ENCODE assay signal across 1 cellular context in genomic region chrX:270848-271367, GRCh38.
TF ChIP-seq lines count a peak whose summit lies in the region.

No MANE protein-coding gene starts in this region.

TF ChIP-seq in HepG2, 621 proteins besides CTCF, POLR2A, EP300 and RAD21 (continued from another document and continues in another):
- TF ChIP-seq ZNF142 (CRISPR knock-in tag; IDR thresholded peaks at IDR 0.05) (no peak), CCDC6 (CRISPR knock-in tag; IDR thresholded peaks at IDR 0.05) (no peak), KDM5A (IDR thresholded peaks at IDR 0.05; ENCODE audit: borderline replicate concordance, low read length) (no peak), PHF8 (CRISPR knock-in tag; IDR thresholded peaks at IDR 0.05) (no peak), ZNF20 (CRISPR knock-in tag; IDR thresholded peaks at IDR 0.05) (no peak), GFI1 (CRISPR knock-in tag; IDR thresholded peaks at IDR 0.05; ENCODE audit: borderline replicate concordance) (no peak), ERF (CRISPR knock-in tag; IDR thresholded peaks at IDR 0.05) (0 out of 2 replicates have a peak, but pooled peaks have one; percentile 43), KLF13 (CRISPR knock-in tag; IDR thresholded peaks at IDR 0.05) (no peak), FOXM1 (CRISPR knock-in tag; IDR thresholded peaks at IDR 0.05) (no peak), WIZ (CRISPR knock-in tag; IDR thresholded peaks at IDR 0.05) (no peak), NFRKB (IDR thresholded peaks at IDR 0.05) (no peak), TBX2 (CRISPR knock-in tag; IDR thresholded peaks at IDR 0.05; ENCODE audit: borderline replicate concordance) (peak; percentile 53; the same call in 1 of the 2 replicates), SOX5 (CRISPR knock-in tag; IDR thresholded peaks at IDR 0.05; ENCODE audit: borderline replicate concordance) (peak; percentile 19; the same call in 1 of the 2 replicates), ZNF709 (CRISPR knock-in tag; IDR thresholded peaks at IDR 0.05) (peak; percentile 71; the same call in 1 of the 2 replicates), ZNF18 (CRISPR knock-in tag; IDR thresholded peaks at IDR 0.05; ENCODE audit: insufficient replicate concordance) (peak; percentile 100), ZNF234 (CRISPR knock-in tag; conservative IDR thresholded peaks at IDR 0.05) (no peak), ZKSCAN8 (CRISPR knock-in tag; IDR thresholded peaks at IDR 0.05; ENCODE audit: borderline replicate concordance) (0 out of 2 replicates have a peak, but pooled peaks have one; percentile 35), GLI4 (CRISPR knock-in tag; IDR thresholded peaks at IDR 0.05; ENCODE audit: borderline replicate concordance) (no peak), ZFP37 (CRISPR knock-in tag; IDR thresholded peaks at IDR 0.05; ENCODE audit: borderline replicate concordance) (no peak), POGZ (CRISPR knock-in tag; IDR thresholded peaks at IDR 0.05) (peak; percentile 48; the same call in 1 of the 2 replicates), ZNF772 (CRISPR knock-in tag; IDR thresholded peaks at IDR 0.05) (no peak), ARID3A (IDR thresholded peaks at IDR 0.05; ENCODE audit: low read depth, low read length) (no peak), HOXA5 (CRISPR knock-in tag; IDR thresholded peaks at IDR 0.05) (no peak), HIC2 (CRISPR knock-in tag; IDR thresholded peaks at IDR 0.05; ENCODE audit: low read depth) (peak; percentile 81; the same call in 1 of the 2 replicates), PRDM10 (CRISPR knock-in tag; IDR thresholded peaks at IDR 0.05; ENCODE audit: low read depth) (no peak), ZNF784 (CRISPR knock-in tag; IDR thresholded peaks at IDR 0.05; ENCODE audit: borderline replicate concordance) (no peak), ZNF317 (CRISPR knock-in tag; IDR thresholded peaks at IDR 0.05) (peak; percentile 34; the same call in 1 of the 2 replicates), MTA1 (CRISPR knock-in tag; IDR thresholded peaks at IDR 0.05; ENCODE audit: borderline replicate concordance) (peak; percentile 90; the same call in 1 of the 2 replicates), PHF20 (CRISPR knock-in tag; IDR thresholded peaks at IDR 0.05) (no peak), ZNF44 (CRISPR knock-in tag; IDR thresholded peaks at IDR 0.05) (no peak), ZMYM4 (CRISPR knock-in tag; IDR thresholded peaks at IDR 0.05) (0 out of 2 replicates have a peak, but pooled peaks have one; percentile 23), ZNF790 (CRISPR knock-in tag; IDR thresholded peaks at IDR 0.05; ENCODE audit: borderline replicate concordance) (0 out of 2 replicates have a peak, but pooled peaks have one; percentile 52), ZNF782 (CRISPR knock-in tag; IDR thresholded peaks at IDR 0.05; ENCODE audit: borderline replicate concordance) (no peak), NR2C2 (CRISPR knock-in tag; IDR thresholded peaks at IDR 0.05; ENCODE audit: borderline replicate concordance) (peak; percentile 79), ZNF646 (CRISPR knock-in tag; IDR thresholded peaks at IDR 0.05) (no peak), SKI (IDR thresholded peaks at IDR 0.05; ENCODE audit: partially characterized antibody) (no peak), ZNF550 (CRISPR knock-in tag; IDR thresholded peaks at IDR 0.05; ENCODE audit: borderline replicate concordance) (no peak), ZNF629 (CRISPR knock-in tag; conservative IDR thresholded peaks at IDR 0.05) (no peak), SUZ12 (IDR thresholded peaks at IDR 0.05; ENCODE audit: low read depth, low read length) (no peak)
